8 cellular contexts compared by ENCODE assay signal in the genomic region with DNA sequence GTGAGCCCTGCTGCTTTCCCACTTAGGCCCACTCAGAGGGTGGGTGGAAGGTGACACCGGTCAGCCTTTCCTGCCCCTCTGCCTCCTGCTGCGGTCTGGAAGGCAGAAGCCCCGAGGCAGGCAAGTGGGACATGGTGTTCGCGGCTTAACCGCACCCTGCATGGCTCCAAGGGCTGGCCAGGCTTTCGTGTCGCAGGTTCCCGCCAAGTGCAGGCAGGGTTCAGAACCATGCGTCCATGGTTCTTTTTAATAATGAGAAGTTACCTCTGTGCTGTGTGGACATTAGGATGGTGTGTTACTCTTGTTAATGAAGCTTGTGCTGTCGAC. TPM values are rescaled to one million over a fixed set of nuclear protein-coding genes. Genes with fewer than 3 reads are reported as not detected.
DNase-seq lines count a peak whose midpoint lies in the region; ATAC-seq, FAIRE-seq and TF ChIP-seq lines count a peak whose summit lies in the region.

No MANE protein-coding gene starts in this region.

- H3K4me3 Mint-ChIP-seq in activated CD8-positive, alpha-beta T cell treated with anti-CD3 and anti-CD28 coated beads for 36 hours, result peak overlapping the region; percentile 76

- peaks cover 10 to 32% (median 22%) of the 10 kb centered on the region in 10 experiments for H3K4me1 ChIP-seq in BLaER1 treated with 17β-estradiol and CSF1 and Interleukin-3, amounts not matched to agents 10 nM and 100 nM
- H3K4me1 ChIP-seq in HAP-1, result peaks cover 27% of the 10 kb centered on the region
- peaks cover 18% of the 10 kb centered on the region for H3K4me1 ChIP-seq in keratinocyte (ENCODE audit: control insufficient read depth, extremely low read depth, insufficient read depth, low read length)
- peaks cover 12% of the 10 kb centered on the region for H3K4me1 ChIP-seq in testis

- peak; percentile 29 for FAIRE-seq in keratinocyte (lab: Jason Lieb, UNC)

- peak; percentile 21 for ATAC-seq in activated CD8-positive, alpha-beta T cell treated with anti-CD3 and anti-CD28 coated beads for 36 hours
- ATAC-seq in GM21390 (IDR thresholded peaks at IDR 0.05; ENCODE audit: unreplicated experiment) (no peak), HG03097 (IDR thresholded peaks at IDR 0.05; ENCODE audit: low FRiP score, unreplicated experiment) (no peak)

- peaks cover 4 to 40% (median 35%) of the 10 kb centered on the region in 11 experiments; a peak in 21 of 22 replicates for H3K27me3 ChIP-seq in BLaER1 treated with 17β-estradiol and CSF1 and Interleukin-3, amounts not matched to agents 10 nM and 100 nM
- H3K27me3 ChIP-seq in HAP-1 (ENCODE audit: low read depth) (no peaks in the 10 kb centered on the region), keratinocyte (ENCODE audit: control insufficient read depth, extremely low read depth, insufficient read depth, low read length) (no peaks in the 10 kb centered on the region), testis (no peaks in the 10 kb centered on the region)

- H2AFZ ChIP-seq in keratinocyte (ENCODE audit: control insufficient read depth, low read length), result peak overlapping the region; percentile 51

- TF ChIP-seq CTCF in activated CD8-positive, alpha-beta T cell treated with anti-CD3 and anti-CD28 coated beads for 36 hours (IDR thresholded peaks at IDR 0.05), result no peak
- TF ChIP-seq CTCF in keratinocyte (optimal IDR thresholded peaks at IDR 0.05 in 1 of 3, IDR thresholded peaks at IDR 0.05 in 1 of 3, conservative IDR thresholded peaks at IDR 0.05 in 1 of 3; ENCODE audit: extremely low read depth in 1 of 3, insufficient read depth in 2 of 3, low read length in 3 of 3) (no peak), testis (IDR thresholded peaks at IDR 0.05) (no peak)

- H4K20me1 ChIP-seq in BLaER1 treated with 17β-estradiol and CSF1 and Interleukin-3, amounts not matched to agents 10 nM and 100 nM, result peaks cover 0 to 92% (median 67%) of the 10 kb centered on the region in 11 experiments; a peak in 18 of 22 replicates
- H4K20me1 ChIP-seq in keratinocyte (ENCODE audit: control insufficient read depth, extremely low read depth, insufficient read depth, low read length), result no peaks in the 10 kb centered on the region

- TF ChIP-seq POLR2A in testis (IDR thresholded peaks at IDR 0.05), result no peak

- peak overlapping the region; percentile 48 to 86 (median 71); a peak in 20 of 22 replicates for H3K9ac ChIP-seq in BLaER1 treated with 17β-estradiol and CSF1 and Interleukin-3, amounts not matched to agents 10 nM and 100 nM
- H3K9ac ChIP-seq in keratinocyte (ENCODE audit: control insufficient read depth, extremely low read depth, insufficient read depth, low read length), result peak overlapping the region; percentile 78

- peak overlapping the region in 8 of 11 experiments; percentile 9 to 50 (median 40); a peak in 12 of 22 replicates for H3K27ac ChIP-seq in BLaER1 treated with 17β-estradiol and CSF1 and Interleukin-3, amounts not matched to agents 10 nM and 100 nM
- H3K27ac ChIP-seq in keratinocyte (ENCODE audit: control insufficient read depth, insufficient read depth, low read length), result peak overlapping the region; percentile 71
- peak overlapping the region; percentile 7 to 41 for H3K27ac ChIP-seq in testis

- H3K36me3 Mint-ChIP-seq in activated CD8-positive, alpha-beta T cell treated with anti-CD3 and anti-CD28 coated beads for 36 hours (ENCODE audit: low read depth), result peaks cover 19% of the 10 kb centered on the region

- intact Hi-C loops in activated CD8-positive, alpha-beta T cell treated with anti-CD3 and anti-CD28 coated beads for 36 hours (cut with micrococcal nuclease), result no loop called here
- intact Hi-C loops in testis (cut with DNase I; ENCODE audit: low total_unique reads), result no loop called here

- H3K4me3 ChIP-seq in BLaER1 treated with 17β-estradiol and CSF1 and Interleukin-3, amounts not matched to agents 10 nM and 100 nM, result peak overlapping the region; percentile 77 to 99 (median 94)
- H3K4me3 ChIP-seq in HAP-1 (peak overlapping the region; percentile 76), keratinocyte (ENCODE audit: control insufficient read depth in 2 of 3, extremely low read depth in 1 of 3, insufficient read depth in 2 of 3, low read depth in 1 of 3, low read length in 3 of 3) (peak overlapping the region; percentile 59 to 87 (median 87)), testis (peak overlapping the region; percentile 68 to 88)

- H3K9me3 Mint-ChIP-seq in activated CD8-positive, alpha-beta T cell treated with anti-CD3 and anti-CD28 coated beads for 36 hours, result no peaks in the 10 kb centered on the region

- DNase-seq in HAP-1 (ENCODE audit: low spot score in 2 of 2) (no peak), keratinocyte (ENCODE audit: low read depth, low spot score) (no peak), testis (no peak), cerebellar cortex (ENCODE audit: low spot score) (no peak)
- DNase-seq in activated CD8-positive, alpha-beta T cell treated with anti-CD3 and anti-CD28 coated beads for 36 hours, result peak; percentile 56

- WGBS in testis, 2 donors, result 6 to 8% methylated on average over 3 to 11 of the region's 11 CpGs

- no peaks in the 10 kb centered on the region for H3K9me3 ChIP-seq in BLaER1 treated with 17β-estradiol and CSF1 and Interleukin-3, amounts not matched to agents 10 nM and 100 nM (replicated peaks in 1 of 11)
- H3K9me3 ChIP-seq in HAP-1 (no peaks in the 10 kb centered on the region), keratinocyte (ENCODE audit: control insufficient read depth, low read depth, low read length) (no peaks in the 10 kb centered on the region), testis (no peaks in the 10 kb centered on the region)

- peak overlapping the region; percentile 91 to 100 (median 97) for H3K4me2 ChIP-seq in BLaER1 treated with 17β-estradiol and CSF1 and Interleukin-3, amounts not matched to agents 10 nM and 100 nM
- peak overlapping the region; percentile 92 for H3K4me2 ChIP-seq in keratinocyte (ENCODE audit: control insufficient read depth, extremely low read depth, insufficient read depth, low read depth, low read length)

- peaks cover 74% of the 10 kb centered on the region for H3K79me2 ChIP-seq in keratinocyte (ENCODE audit: control insufficient read depth, insufficient read depth, low read length)

- in situ Hi-C loops in HAP-1 (cut with MboI; ENCODE audit: low sequenced_read_pairs), result no loop called here

- dilution Hi-C loops in keratinocyte (cut with MboI; ENCODE audit: extremely low pct_ligation_motif_present, low sequenced_read_pairs), result no loop called here

- H3K36me3 ChIP-seq in BLaER1 treated with 17β-estradiol and CSF1 and Interleukin-3, amounts not matched to agents 10 nM and 100 nM, result peaks cover 0 to 24% (median 7%) of the 10 kb centered on the region in 11 experiments; a peak in 7 of 22 replicates
- H3K36me3 ChIP-seq in HAP-1 (replicated peaks) (no peaks in the 10 kb centered on the region), keratinocyte (ENCODE audit: control insufficient read depth in 2 of 2, extremely low read depth in 1 of 2, insufficient read depth in 2 of 2, low read length in 2 of 2) (peaks cover 3 to 4% of the 10 kb centered on the region in 2 experiments), testis (ENCODE audit: low read depth, missing control alignments) (no peaks in the 10 kb centered on the region)

- peaks cover 41% of the 10 kb centered on the region for H3K4me1 Mint-ChIP-seq in activated CD8-positive, alpha-beta T cell treated with anti-CD3 and anti-CD28 coated beads for 36 hours (ENCODE audit: low read depth)

- POLR2A ChIA-PET in activated CD8-positive, alpha-beta T cell treated with anti-CD3 and anti-CD28 coated beads for 36 hours (lab: Charles Lee), result interaction anchor here (1.0 kb wide), 1 partner anchor 158 kb away, joined by 3 read pairs; no protein-coding TSS in a partner anchor

- CTCF ChIA-PET in activated CD8-positive, alpha-beta T cell treated with anti-CD3 and anti-CD28 coated beads for 36 hours (lab: Charles Lee), result no interaction called here

- no peaks in the 10 kb centered on the region for H3K9me1 ChIP-seq in keratinocyte (ENCODE audit: control insufficient read depth, extremely low read depth, insufficient read depth, low read length)

- peaks cover 1% of the 10 kb centered on the region for H3K27me3 Mint-ChIP-seq in activated CD8-positive, alpha-beta T cell treated with anti-CD3 and anti-CD28 coated beads for 36 hours

- H3K27ac Mint-ChIP-seq in activated CD8-positive, alpha-beta T cell treated with anti-CD3 and anti-CD28 coated beads for 36 hours, result peak overlapping the region; percentile 69

RNA-seq across cellular contexts. Expression of gene DGKH, which starts 1.0 kb away (rescaled TPM):
- 10 to 100 TPM; 15.2 to 15.8 TPM for total RNA-seq in activated CD8-positive, alpha-beta T cell treated with anti-CD3 and anti-CD28 coated beads for 36 hours
- polyA plus RNA-seq in keratinocyte (8.1 to 12.8 TPM (median 12.5 TPM) in 3 replicates), testis (ENCODE audit: insufficient read depth, low read depth, low replicate concordance) (9.8 TPM)
- 8.2 TPM for polyA plus RNA-seq in keratinocyte (2011; ENCODE audit: low read depth)
- polyA plus RNA-seq in keratinocyte (2011; cell fraction: cytosol; rRNA removed), result 6.9 and 12.8 TPM in 2 replicates
- 28.5 and 29.9 TPM in 2 replicates for polyA plus RNA-seq in keratinocyte (2011; cell fraction: nucleus; rRNA removed)
- 6.6 and 6.9 TPM in 2 replicates for polyA plus RNA-seq in keratinocyte (2012; ENCODE audit: low replicate concordance)
- 15.2 to 64.7 TPM (median 51.7 TPM) in 3 replicates for polyA minus RNA-seq in keratinocyte
- polyA minus RNA-seq in keratinocyte (2011; cell fraction: cytosol; rRNA and poly(A)+ RNA removed), result 20.7 TPM
- 43.5 and 112 TPM in 2 replicates for polyA minus RNA-seq in keratinocyte (2011; cell fraction: nucleus; rRNA and poly(A)+ RNA removed)
- 10 to 100 TPM in 1 of 2 donors, 1 to 10 TPM in 1; 6.3 to 11.5 TPM for total RNA-seq in testis
